9 cellular contexts compared by ENCODE assay signal in genomic region chr7:56083150-56083785, GRCh38. TPM values are rescaled to one million over a fixed set of nuclear protein-coding genes. Genes with fewer than 3 reads are reported as not detected.
DNase-seq lines count a peak whose midpoint lies in the region; ATAC-seq and TF ChIP-seq lines count a peak whose summit lies in the region.
"Had no signal": no experiment of that assay in that cellular context is flagged by ENCODE, and none has a peak within 500 bp of the region (broad histone marks: within the 10 kb centered on the region; RNA-seq: fewer than 3 reads in every experiment).

No MANE protein-coding gene starts in this region.

- peaks cover 0 to 3% (median 0%) of the 10 kb centered on the region in 3 donors for H3K27me3 Mint-ChIP-seq in immature natural killer cell (ENCODE audit: low read depth in 3 of 3)
- no peaks in the 10 kb centered on the region for H3K27me3 Mint-ChIP-seq in stimulated activated memory B cell treated with anti-CD40 and anti-IgM and Interleukin-4, amounts not matched to agents 10 μg/mL and 1 μg/mL and 100 μg/mL, for 72 hours

- no peaks in the 10 kb centered on the region for H3K4me1 Mint-ChIP-seq in immature natural killer cell
- no peaks in the 10 kb centered on the region for H3K4me1 Mint-ChIP-seq in stimulated activated memory B cell treated with anti-CD40 and anti-IgM and Interleukin-4, amounts not matched to agents 10 μg/mL and 1 μg/mL and 100 μg/mL, for 72 hours

- intact Hi-C loops in lower lobe of right lung (cut with DNase I): no loop called here

- DNase-seq in NCI-H1105 treated with DMSO at 0.1 percent for 48 hours (lab: John Stamatoyannopoulos, UW) (peak; percentile 69), SK-N-DZ (ENCODE audit: low spot score) (peak; percentile 28), right atrium auricular region (ENCODE audit: low spot score) (no peak), immature natural killer cell (no peak), lower lobe of right lung (no peak), GM03348 (ENCODE audit: low spot score) (no peak)
- DNase-seq: activated effector memory CD4-positive, alpha-beta T cell treated with Interleukin-2 at 50 U/mL for 16 hours had no signal

- no peaks in the 10 kb centered on the region for H3K9me3 ChIP-seq in right atrium auricular region
- no peaks in the 10 kb centered on the region for H3K9me3 ChIP-seq in skeletal muscle tissue (ENCODE audit: control insufficient read depth in 3 of 3, low read length in 3 of 3)
- no peaks in the 10 kb centered on the region for H3K9me3 ChIP-seq in lower lobe of right lung

- no peak for ATAC-seq in lower lobe of right lung
- ATAC-seq in stimulated activated memory B cell treated with anti-CD40 and anti-IgM and Interleukin-4, amounts not matched to agents 10 μg/mL and 1 μg/mL and 100 μg/mL, for 72 hours: no peak

- TF ChIP-seq CTCF in right atrium auricular region (IDR thresholded peaks at IDR 0.05): no peak
- no peak for TF ChIP-seq CTCF in lower lobe of right lung (IDR thresholded peaks at IDR 0.05)

- H3K9me3 Mint-ChIP-seq in immature natural killer cell: no peaks in the 10 kb centered on the region
- H3K9me3 Mint-ChIP-seq in stimulated activated memory B cell treated with anti-CD40 and anti-IgM and Interleukin-4, amounts not matched to agents 10 μg/mL and 1 μg/mL and 100 μg/mL, for 72 hours: no peaks in the 10 kb centered on the region

- peak overlapping the region; percentile 45 to 71 (median 63) for H3K9ac ChIP-seq in skeletal muscle tissue (ENCODE audit: low read depth in 1 of 3, low read length in 3 of 3)

- H3K36me3 ChIP-seq in right atrium auricular region: peaks cover 58% of the 10 kb centered on the region
- H3K36me3 ChIP-seq in skeletal muscle tissue (ENCODE audit: control insufficient read depth in 3 of 3, insufficient read depth in 3 of 3, low read length in 3 of 3): peaks cover 32 to 46% (median 42%) of the 10 kb centered on the region in 3 donors
- peaks cover 36% of the 10 kb centered on the region for H3K36me3 ChIP-seq in lower lobe of right lung

- H3K27ac ChIP-seq in right atrium auricular region: peak overlapping the region; percentile 2 to 23
- H3K27ac ChIP-seq in skeletal muscle tissue (ENCODE audit: low read depth, low read length): peak overlapping the region; percentile 14
- no peak overlapping the region for H3K27ac ChIP-seq in lower lobe of right lung

- no peak overlapping the region for H3K27ac Mint-ChIP-seq in immature natural killer cell
- no peak overlapping the region for H3K27ac Mint-ChIP-seq in stimulated activated memory B cell treated with anti-CD40 and anti-IgM and Interleukin-4, amounts not matched to agents 10 μg/mL and 1 μg/mL and 100 μg/mL, for 72 hours

- H3K27me3 ChIP-seq in right atrium auricular region (no peaks in the 10 kb centered on the region), skeletal muscle tissue (ENCODE audit: control insufficient read depth in 3 of 3, insufficient read depth in 3 of 3, low read length in 3 of 3) (no peaks in the 10 kb centered on the region), lower lobe of right lung (ENCODE audit: low read depth) (no peaks in the 10 kb centered on the region)

- H3K4me3 ChIP-seq in right atrium auricular region (no peak overlapping the region), skeletal muscle tissue (ENCODE audit: low read length in 3 of 3) (peak overlapping the region in 2 of 3 donors; percentile 2 to 41), lower lobe of right lung (no peak overlapping the region)

- H3K4me3 Mint-ChIP-seq in immature natural killer cell: no peak overlapping the region
- no peak overlapping the region for H3K4me3 Mint-ChIP-seq in stimulated activated memory B cell treated with anti-CD40 and anti-IgM and Interleukin-4, amounts not matched to agents 10 μg/mL and 1 μg/mL and 100 μg/mL, for 72 hours

- H3K36me3 Mint-ChIP-seq in immature natural killer cell: no peaks in the 10 kb centered on the region
- peaks cover 49% of the 10 kb centered on the region for H3K36me3 Mint-ChIP-seq in stimulated activated memory B cell treated with anti-CD40 and anti-IgM and Interleukin-4, amounts not matched to agents 10 μg/mL and 1 μg/mL and 100 μg/mL, for 72 hours

- H3K4me1 ChIP-seq in right atrium auricular region (peaks cover 0 to 33% of the 10 kb centered on the region in 2 donors), skeletal muscle tissue (ENCODE audit: control insufficient read depth in 3 of 3, insufficient read depth in 3 of 3, low read length in 3 of 3) (peaks cover 71 to 86% (median 77%) of the 10 kb centered on the region in 3 donors), lower lobe of right lung (peaks cover 18% of the 10 kb centered on the region)

RNA-seq across cellular contexts. Expression of gene PHKG1, which starts 9.5 kb away (rescaled TPM):
- polyA plus RNA-seq in SK-N-DZ (2014; cell fraction: cytosol; rRNA removed): 0.24 and 0.50 TPM in 2 replicates
- 0.51 and 1.3 TPM in 2 replicates for polyA plus RNA-seq in SK-N-DZ (2014; cell fraction: nucleus; rRNA removed)
- total RNA-seq in right atrium auricular region: 10 to 100 TPM; 11.7 to 27.3 TPM
- total RNA-seq in skeletal muscle tissue: 48.0 TPM
- under 1 TPM in 2 of 3 donors, not detected in 1; 0.10 to 0.16 TPM for polyA plus RNA-seq in immature natural killer cell
- 1.1 TPM for total RNA-seq in lower lobe of right lung

RNA-seq across cellular contexts. Expression of gene SUMF2, which starts 19.2 kb away (rescaled TPM):
- polyA plus RNA-seq in SK-N-DZ (2014; cell fraction: cytosol; rRNA removed): 115 and 137 TPM in 2 replicates
- 121 and 134 TPM in 2 replicates for polyA plus RNA-seq in SK-N-DZ (2014; cell fraction: nucleus; rRNA removed)
- total RNA-seq in right atrium auricular region (10 to 100 TPM; 31.7 to 54.9 TPM), skeletal muscle tissue (63.2 TPM), lower lobe of right lung (148 TPM)
- 100 to 1,000 TPM in 2 of 3 donors, 10 to 100 TPM in 1; 86.1 to 198 (median 188) TPM for polyA plus RNA-seq in immature natural killer cell

RNA-seq across cellular contexts. Expression of gene CHCHD2, which starts 23.0 kb away (rescaled TPM):
- 1,399 and 1,409 TPM in 2 replicates for polyA plus RNA-seq in SK-N-DZ (2014; cell fraction: cytosol; rRNA removed)
- polyA plus RNA-seq in SK-N-DZ (2014; cell fraction: nucleus; rRNA removed): 916 and 1,164 TPM in 2 replicates
- 100 to 1,000 TPM; 439 to 485 TPM for total RNA-seq in right atrium auricular region
- total RNA-seq in skeletal muscle tissue: 221 TPM
- 100 to 1,000 TPM; 512 to 798 (median 585) TPM for polyA plus RNA-seq in immature natural killer cell
- 199 TPM for total RNA-seq in lower lobe of right lung

RNA-seq across cellular contexts. Expression of gene CCT6A, which starts 31.7 kb away (rescaled TPM):
- polyA plus RNA-seq in SK-N-DZ (2014; cell fraction: cytosol; rRNA removed): 344 and 383 TPM in 2 replicates
- polyA plus RNA-seq in SK-N-DZ (2014; cell fraction: nucleus; rRNA removed): 300 and 367 TPM in 2 replicates
- total RNA-seq in right atrium auricular region: 10 to 100 TPM; 39.3 to 68.1 TPM
- 113 TPM for total RNA-seq in skeletal muscle tissue
- 10 to 100 TPM; 64.6 to 91.0 (median 77.6) TPM for polyA plus RNA-seq in immature natural killer cell
- total RNA-seq in lower lobe of right lung: 75.3 TPM

RNA-seq across cellular contexts. Expression of gene PSPH, which starts 32.0 kb away (rescaled TPM):
- polyA plus RNA-seq in SK-N-DZ (2014; cell fraction: cytosol; rRNA removed): 59.2 and 65.6 TPM in 2 replicates
- 26.2 and 26.6 TPM in 2 replicates for polyA plus RNA-seq in SK-N-DZ (2014; cell fraction: nucleus; rRNA removed)
- total RNA-seq in right atrium auricular region (10 to 100 TPM in 1 of 2 donors, 1 to 10 TPM in 1; 8.0 to 11.6 TPM), skeletal muscle tissue (13.6 TPM), lower lobe of right lung (11.8 TPM)
- 1 to 10 TPM; 3.2 to 6.8 (median 5.1) TPM for polyA plus RNA-seq in immature natural killer cell

Comparison
In these comparisons a context has a peak if more than half of its experiments do, and no peak if none do; other contexts are left out.
1. DNase-seq: peak in NCI-H1105 treated with DMSO at 0.1 percent for 48 hours (single experiment) and SK-N-DZ (single experiment); none in right atrium auricular region (single experiment), immature natural killer cell (0 of 3), lower lobe of right lung (single experiment) and GM03348 (single experiment).
2. H3K4me3 ChIP-seq: peak in skeletal muscle tissue (2 of 3); none in right atrium auricular region (0 of 2) and lower lobe of right lung (single experiment).